ENCODE assay signal across 2 cellular contexts in the genomic region with DNA sequence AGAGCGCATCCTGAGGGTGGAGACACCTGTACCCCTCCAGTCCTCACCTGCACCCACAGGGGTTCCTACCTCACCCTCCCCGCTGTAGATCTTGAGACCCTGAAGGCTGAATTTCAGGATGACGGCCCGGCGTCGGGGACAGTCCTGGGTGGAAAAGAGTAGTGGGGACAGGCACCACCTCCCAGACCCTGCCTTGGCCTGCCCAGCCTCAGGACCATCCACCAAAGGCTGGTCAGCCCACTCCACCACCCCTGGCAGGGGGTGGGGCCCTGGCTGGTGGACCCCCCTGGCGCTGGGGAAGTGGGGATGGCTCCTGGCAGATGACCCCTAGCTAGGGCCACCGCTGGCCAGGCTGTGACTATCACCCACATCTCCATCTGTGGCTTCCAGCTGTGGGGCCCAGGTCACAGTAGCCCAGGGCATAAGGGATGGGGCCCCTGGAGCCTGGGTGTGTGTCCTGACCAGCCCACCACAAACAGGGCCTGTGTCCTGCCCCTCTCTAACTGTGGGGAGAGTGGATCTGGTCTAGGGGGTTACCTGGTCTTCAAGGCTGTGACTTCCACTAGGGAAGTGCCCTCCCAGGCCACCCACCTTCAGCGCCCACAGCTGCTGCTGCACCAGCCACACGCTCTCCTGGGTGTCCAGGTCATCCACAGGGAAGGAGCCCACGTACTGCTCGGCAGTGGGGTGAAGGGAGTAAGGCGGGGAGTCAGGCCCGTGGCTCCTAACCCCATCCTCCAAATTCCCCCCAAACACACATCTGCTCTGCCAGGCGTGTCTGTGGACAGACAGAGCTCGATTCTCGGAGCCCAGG.
TF ChIP-seq lines count a peak whose summit lies in the region.

No MANE protein-coding gene starts in this region.

TF ChIP-seq in GM23338, 12 proteins besides CTCF, POLR2A, EP300 and RAD21 (continues in another document):
- TF ChIP-seq NANOG (IDR thresholded peaks at IDR 0.05; ENCODE audit: borderline replicate concordance) (no peak), CREB1 (CRISPR knock-in tag; IDR thresholded peaks at IDR 0.05; ENCODE audit: low read depth) (no peak), ZNF331 (CRISPR knock-in tag; IDR thresholded peaks at IDR 0.05; ENCODE audit: low read depth) (no peak), POLR2AphosphoS5 (IDR thresholded peaks at IDR 0.05; ENCODE audit: low read depth) (no peak), ZNF114 (CRISPR knock-in tag; IDR thresholded peaks at IDR 0.05) (no peak)
- TF ChIP-seq, protein P1, sequence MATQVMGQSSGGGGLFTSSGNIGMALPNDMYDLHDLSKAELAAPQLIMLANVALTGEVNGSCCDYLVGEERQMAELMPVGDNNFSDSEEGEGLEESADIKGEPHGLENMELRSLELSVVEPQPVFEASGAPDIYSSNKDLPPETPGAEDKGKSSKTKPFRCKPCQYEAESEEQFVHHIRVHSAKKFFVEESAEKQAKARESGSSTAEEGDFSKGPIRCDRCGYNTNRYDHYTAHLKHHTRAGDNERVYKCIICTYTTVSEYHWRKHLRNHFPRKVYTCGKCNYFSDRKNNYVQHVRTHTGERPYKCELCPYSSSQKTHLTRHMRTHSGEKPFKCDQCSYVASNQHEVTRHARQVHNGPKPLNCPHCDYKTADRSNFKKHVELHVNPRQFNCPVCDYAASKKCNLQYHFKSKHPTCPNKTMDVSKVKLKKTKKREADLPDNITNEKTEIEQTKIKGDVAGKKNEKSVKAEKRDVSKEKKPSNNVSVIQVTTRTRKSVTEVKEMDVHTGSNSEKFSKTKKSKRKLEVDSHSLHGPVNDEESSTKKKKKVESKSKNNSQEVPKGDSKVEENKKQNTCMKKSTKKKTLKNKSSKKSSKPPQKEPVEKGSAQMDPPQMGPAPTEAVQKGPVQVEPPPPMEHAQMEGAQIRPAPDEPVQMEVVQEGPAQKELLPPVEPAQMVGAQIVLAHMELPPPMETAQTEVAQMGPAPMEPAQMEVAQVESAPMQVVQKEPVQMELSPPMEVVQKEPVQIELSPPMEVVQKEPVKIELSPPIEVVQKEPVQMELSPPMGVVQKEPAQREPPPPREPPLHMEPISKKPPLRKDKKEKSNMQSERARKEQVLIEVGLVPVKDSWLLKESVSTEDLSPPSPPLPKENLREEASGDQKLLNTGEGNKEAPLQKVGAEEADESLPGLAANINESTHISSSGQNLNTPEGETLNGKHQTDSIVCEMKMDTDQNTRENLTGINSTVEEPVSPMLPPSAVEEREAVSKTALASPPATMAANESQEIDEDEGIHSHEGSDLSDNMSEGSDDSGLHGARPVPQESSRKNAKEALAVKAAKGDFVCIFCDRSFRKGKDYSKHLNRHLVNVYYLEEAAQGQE (IDR thresholded peaks at IDR 0.05; ENCODE audit: unreplicated experiment): no peak
- TF ChIP-seq, protein P2, sequence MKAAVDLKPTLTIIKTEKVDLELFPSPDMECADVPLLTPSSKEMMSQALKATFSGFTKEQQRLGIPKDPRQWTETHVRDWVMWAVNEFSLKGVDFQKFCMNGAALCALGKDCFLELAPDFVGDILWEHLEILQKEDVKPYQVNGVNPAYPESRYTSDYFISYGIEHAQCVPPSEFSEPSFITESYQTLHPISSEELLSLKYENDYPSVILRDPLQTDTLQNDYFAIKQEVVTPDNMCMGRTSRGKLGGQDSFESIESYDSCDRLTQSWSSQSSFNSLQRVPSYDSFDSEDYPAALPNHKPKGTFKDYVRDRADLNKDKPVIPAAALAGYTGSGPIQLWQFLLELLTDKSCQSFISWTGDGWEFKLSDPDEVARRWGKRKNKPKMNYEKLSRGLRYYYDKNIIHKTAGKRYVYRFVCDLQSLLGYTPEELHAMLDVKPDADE (IDR thresholded peaks at IDR 0.05): no peak

TF ChIP-seq in IMR-90, 13 proteins besides CTCF, POLR2A, EP300 and RAD21:
- TF ChIP-seq MAZ (IDR thresholded peaks at IDR 0.05; ENCODE audit: borderline replicate concordance, low read depth, low read length) (no peak), RFX5 (IDR thresholded peaks at IDR 0.05; ENCODE audit: low read depth, low read length) (no peak), MAFK (IDR thresholded peaks at IDR 0.05; ENCODE audit: low read depth, low read length) (no peak), CHD1 (IDR thresholded peaks at IDR 0.05; ENCODE audit: low read depth, low read length) (no peak), FOS (IDR thresholded peaks at IDR 0.05; ENCODE audit: low read depth, low read length) (no peak), CEBPB (IDR thresholded peaks at IDR 0.05; ENCODE audit: low read depth, low read length) (no peak), NFE2L2 (IDR thresholded peaks at IDR 0.05; ENCODE audit: low read depth, low read length) (no peak), RCOR1 (IDR thresholded peaks at IDR 0.05; ENCODE audit: insufficient replicate concordance, low read length) (no peak), SMC3 (IDR thresholded peaks at IDR 0.05; ENCODE audit: low read depth, low read length) (no peak), BHLHE40 (IDR thresholded peaks at IDR 0.05; ENCODE audit: low read depth, low read length) (no peak), MXI1 (IDR thresholded peaks at IDR 0.05; ENCODE audit: borderline replicate concordance, low read depth, low read length) (no peak)
- TF ChIP-seq, protein P3, sequence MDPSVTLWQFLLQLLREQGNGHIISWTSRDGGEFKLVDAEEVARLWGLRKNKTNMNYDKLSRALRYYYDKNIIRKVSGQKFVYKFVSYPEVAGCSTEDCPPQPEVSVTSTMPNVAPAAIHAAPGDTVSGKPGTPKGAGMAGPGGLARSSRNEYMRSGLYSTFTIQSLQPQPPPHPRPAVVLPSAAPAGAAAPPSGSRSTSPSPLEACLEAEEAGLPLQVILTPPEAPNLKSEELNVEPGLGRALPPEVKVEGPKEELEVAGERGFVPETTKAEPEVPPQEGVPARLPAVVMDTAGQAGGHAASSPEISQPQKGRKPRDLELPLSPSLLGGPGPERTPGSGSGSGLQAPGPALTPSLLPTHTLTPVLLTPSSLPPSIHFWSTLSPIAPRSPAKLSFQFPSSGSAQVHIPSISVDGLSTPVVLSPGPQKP (IDR thresholded peaks at IDR 0.05; ENCODE audit: borderline replicate concordance, low read depth, low read length): no peak
- TF ChIP-seq, protein P4, sequence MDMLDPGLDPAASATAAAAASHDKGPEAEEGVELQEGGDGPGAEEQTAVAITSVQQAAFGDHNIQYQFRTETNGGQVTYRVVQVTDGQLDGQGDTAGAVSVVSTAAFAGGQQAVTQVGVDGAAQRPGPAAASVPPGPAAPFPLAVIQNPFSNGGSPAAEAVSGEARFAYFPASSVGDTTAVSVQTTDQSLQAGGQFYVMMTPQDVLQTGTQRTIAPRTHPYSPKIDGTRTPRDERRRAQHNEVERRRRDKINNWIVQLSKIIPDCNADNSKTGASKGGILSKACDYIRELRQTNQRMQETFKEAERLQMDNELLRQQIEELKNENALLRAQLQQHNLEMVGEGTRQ (IDR thresholded peaks at IDR 0.05; ENCODE audit: low read depth, low read length): no peak
